Comparison of ENCODE assay signal across 7 cellular contexts in the genomic region with DNA sequence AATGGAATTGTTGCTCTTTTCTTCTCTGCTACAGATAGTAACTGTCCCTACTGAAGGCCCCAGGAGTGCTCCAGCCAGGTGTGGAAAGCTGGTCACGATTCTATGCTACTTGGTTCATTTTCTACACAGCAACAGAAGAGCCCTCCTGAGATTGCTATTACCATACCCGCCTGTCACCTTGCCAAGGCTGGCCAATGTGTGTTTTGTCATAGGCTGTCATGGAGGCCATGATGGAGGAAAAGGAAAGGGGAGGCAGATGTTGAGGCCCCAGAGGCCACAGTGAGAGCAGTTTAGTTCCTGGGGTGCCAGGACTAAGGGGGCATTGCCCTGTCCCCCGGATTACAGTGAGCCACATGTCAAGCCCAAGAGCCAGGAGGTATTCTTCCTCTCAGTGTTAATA. TPM values are rescaled to one million over a fixed set of nuclear protein-coding genes. Genes with fewer than 3 reads are reported as not detected.
DNase-seq lines count a peak whose midpoint lies in the region; ATAC-seq and TF ChIP-seq lines count a peak whose summit lies in the region.

No MANE protein-coding gene starts in this region.

- TF ChIP-seq RAD21 in HCT116 (IDR thresholded peaks at IDR 0.05; ENCODE audit: low read depth): no peak

- H3K9ac ChIP-seq in HCT116 (ENCODE audit: low read length): peak overlapping the region; percentile 83

- ATAC-seq in HCT116: no peak
- no peak for ATAC-seq in WTC11
- no peak for ATAC-seq in stimulated activated effector memory CD8-positive, alpha-beta T cell treated with anti-CD3 and anti-CD28 coated beads, Interleukin-12 subunit alpha, Interleukin-12 subunit beta, amount 100 ng/mL, for 72 hours

- H3K27ac ChIP-seq in HCT116 (ENCODE audit: low read depth, low read length): 0 out of 2 replicates have a peak overlapping the region, but pooled peaks have one; percentile 45

- RAD21 ChIA-PET in HCT116 (lab: Charles Lee; ENCODE audit: low non-redundant PET in 1 of 2, low total read pairs in 2 of 2, uncharacterized antibody in 2 of 2, unreplicated experiment in 2 of 2): no interaction called here

- H3K36me3 Mint-ChIP-seq in WTC11 (peaks cover 15% of the 10 kb centered on the region; the same call in 1 of the 2 replicates), glutamatergic neuron (ENCODE audit: unreplicated experiment) (peaks cover 4% of the 10 kb centered on the region)
- H3K36me3 Mint-ChIP-seq in stimulated activated effector memory CD8-positive, alpha-beta T cell treated with anti-CD3 and anti-CD28 coated beads, Interleukin-12 subunit alpha, Interleukin-12 subunit beta, amount 100 ng/mL, for 72 hours: peaks cover 65% of the 10 kb centered on the region

- H3K9me2 ChIP-seq in HCT116 (ENCODE audit: insufficient read depth): no peaks in the 10 kb centered on the region

- H3K27me3 Mint-ChIP-seq in WTC11 (ENCODE audit: low read depth) (no peaks in the 10 kb centered on the region), glutamatergic neuron (ENCODE audit: unreplicated experiment) (peaks cover 12% of the 10 kb centered on the region)

- BruUV-seq in HCT116 (replicated peaks; lab: Mats Ljungman, UMichigan): no TSS peak

- H3K9me3 ChIP-seq in HCT116 (ENCODE audit: control insufficient read depth in 1 of 2, insufficient read depth in 1 of 2, low read depth in 1 of 2, low read length in 2 of 2): no peaks in the 10 kb centered on the region

- H3K27ac Mint-ChIP-seq in WTC11: no peak overlapping the region
- no peak overlapping the region for H3K27ac Mint-ChIP-seq in glutamatergic neuron (ENCODE audit: unreplicated experiment)
- H3K27ac Mint-ChIP-seq in stimulated activated effector memory CD8-positive, alpha-beta T cell treated with anti-CD3 and anti-CD28 coated beads, Interleukin-12 subunit alpha, Interleukin-12 subunit beta, amount 100 ng/mL, for 72 hours: peak overlapping the region; percentile 100

- no peaks in the 10 kb centered on the region for H3K9me3 Mint-ChIP-seq in WTC11
- H3K9me3 Mint-ChIP-seq in glutamatergic neuron (ENCODE audit: unreplicated experiment): peaks cover 11% of the 10 kb centered on the region
- H3K9me3 Mint-ChIP-seq in stimulated activated effector memory CD8-positive, alpha-beta T cell treated with anti-CD3 and anti-CD28 coated beads, Interleukin-12 subunit alpha, Interleukin-12 subunit beta, amount 100 ng/mL, for 72 hours: no peaks in the 10 kb centered on the region

- intact Hi-C loops in HCT116 (cut with micrococcal nuclease): no loop called here

- TF ChIP-seq CTCF in HCT116 (IDR thresholded peaks at IDR 0.05 in 2 of 3, conservative IDR thresholded peaks at IDR 0.05 in 1 of 3; ENCODE audit: borderline replicate concordance in 1 of 3, insufficient read depth in 1 of 3, low read depth in 2 of 3, low read length in 2 of 3) (no peak), WTC11 (IDR thresholded peaks at IDR 0.05) (no peak), glutamatergic neuron (IDR thresholded peaks at IDR 0.05; ENCODE audit: partially characterized antibody, unreplicated experiment) (no peak)

- H3K4me3 ChIP-seq in HCT116 (replicated peaks in 1 of 2; ENCODE audit: low read depth in 1 of 2, low read length in 2 of 2): peak overlapping the region; percentile 86 to 95

- H3K27me3 ChIP-seq in HCT116 (ENCODE audit: insufficient read depth, low read length): no peaks in the 10 kb centered on the region

- no peaks in the 10 kb centered on the region for H4K20me1 ChIP-seq in HCT116 (ENCODE audit: insufficient read depth)

- CTCF ChIA-PET in HCT116 (lab: Charles Lee) (no interaction called here), WTC11 (lab: Charles Lee) (interaction anchor here (1.0 to 1.9 kb wide), 3 partner anchors 36 to 289 kb away, joined by 4 to 11 read pairs (median 4); no protein-coding TSS in a partner anchor)

- POLR2A ChIA-PET in HCT116 (lab: Charles Lee): interaction anchor here (1.6 to 1.7 kb wide), 2 partner anchors 10 to 184 kb away, joined by 9 to 14 read pairs; a partner anchor contains a TSS
- POLR2A ChIA-PET in WTC11 (lab: Charles Lee): interaction anchor here (0.5 to 0.7 kb wide), 2 partner anchors 18 to 183 kb away, joined by 3 to 4 read pairs; no protein-coding TSS in a partner anchor

- H3K4me1 ChIP-seq in HCT116 (ENCODE audit: control insufficient read depth in 1 of 2, insufficient read depth in 2 of 2, low read length in 2 of 2): peaks cover 9 to 14% of the 10 kb centered on the region in 2 experiments; a peak in 3 of 4 replicates

- peaks cover 16% of the 10 kb centered on the region for H3K4me1 Mint-ChIP-seq in WTC11
- peaks cover 4% of the 10 kb centered on the region for H3K4me1 Mint-ChIP-seq in glutamatergic neuron (ENCODE audit: low read depth, unreplicated experiment)
- peaks cover 51% of the 10 kb centered on the region for H3K4me1 Mint-ChIP-seq in stimulated activated effector memory CD8-positive, alpha-beta T cell treated with anti-CD3 and anti-CD28 coated beads, Interleukin-12 subunit alpha, Interleukin-12 subunit beta, amount 100 ng/mL, for 72 hours

- H3K79me2 ChIP-seq in HCT116 (ENCODE audit: insufficient read depth, low read length): peaks cover 31% of the 10 kb centered on the region

- no peak overlapping the region for H2AFZ ChIP-seq in HCT116 (ENCODE audit: low read depth, low read length, poor library complexity, severe bottlenecking)

- DNase-seq in HCT116 (ENCODE audit: low read depth, low spot score) (no peak), WTC11 (ENCODE audit: low spot score) (no peak), glutamatergic neuron (no peak), NCI-H82 treated with DMSO at 0.1 percent for 48 hours (lab: John Stamatoyannopoulos, UW; ENCODE audit: unreplicated experiment) (no peak), superior temporal gyrus (ENCODE audit: extremely low spot score) (no peak), hippocampal formation (lab: John Stamatoyannopoulos, UW) (no peak)
- no peak for DNase-seq in stimulated activated effector memory CD8-positive, alpha-beta T cell treated with anti-CD3 and anti-CD28 coated beads, Interleukin-12 subunit alpha, Interleukin-12 subunit beta, amount 100 ng/mL, for 72 hours (ENCODE audit: low spot score in 2 of 2)

- H3K4me3 Mint-ChIP-seq in WTC11 (peak overlapping the region; percentile 100), glutamatergic neuron (ENCODE audit: unreplicated experiment) (peak overlapping the region; percentile 100)
- H3K4me3 Mint-ChIP-seq in stimulated activated effector memory CD8-positive, alpha-beta T cell treated with anti-CD3 and anti-CD28 coated beads, Interleukin-12 subunit alpha, Interleukin-12 subunit beta, amount 100 ng/mL, for 72 hours: peak overlapping the region; percentile 99

- peaks cover 5 to 18% of the 10 kb centered on the region in 2 experiments; a peak in 3 of 4 replicates for H3K36me3 ChIP-seq in HCT116 (ENCODE audit: control insufficient read depth in 1 of 2, insufficient read depth in 2 of 2, low read length in 2 of 2)

- peak overlapping the region; percentile 95 for H3K4me2 ChIP-seq in HCT116 (ENCODE audit: low read length)

- no peak for TF ChIP-seq POLR2A in HCT116 (IDR thresholded peaks at IDR 0.05; ENCODE audit: borderline replicate concordance, extremely low read depth, insufficient read depth, insufficient read length)

TF ChIP-seq in HCT116, 20 proteins besides CTCF, POLR2A, EP300 and RAD21 (continues in another document):
- TF ChIP-seq ZNF274 (IDR thresholded peaks at IDR 0.05; ENCODE audit: low read depth, low read length) (no peak), SIN3A (IDR thresholded peaks at IDR 0.05; ENCODE audit: low read depth) (no peak)

TF ChIP-seq in WTC11, 78 proteins besides CTCF, POLR2A, EP300 and RAD21 (continues in another document):
- TF ChIP-seq, protein P1, sequence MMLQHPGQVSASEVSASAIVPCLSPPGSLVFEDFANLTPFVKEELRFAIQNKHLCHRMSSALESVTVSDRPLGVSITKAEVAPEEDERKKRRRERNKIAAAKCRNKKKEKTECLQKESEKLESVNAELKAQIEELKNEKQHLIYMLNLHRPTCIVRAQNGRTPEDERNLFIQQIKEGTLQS (CRISPR knock-in tag; conservative IDR thresholded peaks at IDR 0.05): no peak
- TF ChIP-seq NFATC4 (CRISPR knock-in tag; IDR thresholded peaks at IDR 0.05) (no peak), NR1H2 (CRISPR knock-in tag; IDR thresholded peaks at IDR 0.05) (no peak), ESRRA (CRISPR knock-in tag; IDR thresholded peaks at IDR 0.05; ENCODE audit: borderline replicate concordance) (no peak)

RNA-seq across cellular contexts. Expression of a gene that starts 1.0 kb away (rescaled TPM):
- 9.2 TPM for total RNA-seq in HCT116 (2021; ENCODE audit: unreplicated experiment)
- 9.2 and 9.7 TPM in 2 replicates for polyA plus RNA-seq in HCT116 (2012)
- total RNA-seq in WTC11 (2021): 9.7 to 10.8 TPM (median 10.6 TPM) in 3 replicates
- 18.0 TPM for total RNA-seq in glutamatergic neuron (ENCODE audit: unreplicated experiment)

RNA-seq across cellular contexts. Expression of a gene that starts 1.2 kb away (rescaled TPM):
- total RNA-seq in HCT116 (2021; ENCODE audit: unreplicated experiment) (59.7 TPM), WTC11 (2021) (18.9 to 24.4 TPM (median 21.6 TPM) in 3 replicates), glutamatergic neuron (ENCODE audit: unreplicated experiment) (39.4 TPM)
- polyA plus RNA-seq in HCT116 (2012): 58.9 and 62.2 TPM in 2 replicates

RNA-seq across cellular contexts. Expression of a gene that starts 27.7 kb away (rescaled TPM):
- total RNA-seq in HCT116 (2021; ENCODE audit: unreplicated experiment) (43.2 TPM), WTC11 (2021) (42.2 to 43.9 TPM (median 43.7 TPM) in 3 replicates), glutamatergic neuron (ENCODE audit: unreplicated experiment) (47.1 TPM)
- 19.8 and 24.8 TPM in 2 replicates for polyA plus RNA-seq in HCT116 (2012)

RNA-seq across cellular contexts. Expression of a gene that starts 54.6 kb away (rescaled TPM):
- total RNA-seq in HCT116 (2021; ENCODE audit: unreplicated experiment): 223 TPM
- polyA plus RNA-seq in HCT116 (2012): 360 and 395 TPM in 2 replicates
- total RNA-seq in WTC11 (2021): 117 to 139 TPM (median 131 TPM) in 3 replicates
- 15.5 TPM for total RNA-seq in glutamatergic neuron (ENCODE audit: unreplicated experiment)
